12 cellular contexts compared by ENCODE assay signal in the genomic region with DNA sequence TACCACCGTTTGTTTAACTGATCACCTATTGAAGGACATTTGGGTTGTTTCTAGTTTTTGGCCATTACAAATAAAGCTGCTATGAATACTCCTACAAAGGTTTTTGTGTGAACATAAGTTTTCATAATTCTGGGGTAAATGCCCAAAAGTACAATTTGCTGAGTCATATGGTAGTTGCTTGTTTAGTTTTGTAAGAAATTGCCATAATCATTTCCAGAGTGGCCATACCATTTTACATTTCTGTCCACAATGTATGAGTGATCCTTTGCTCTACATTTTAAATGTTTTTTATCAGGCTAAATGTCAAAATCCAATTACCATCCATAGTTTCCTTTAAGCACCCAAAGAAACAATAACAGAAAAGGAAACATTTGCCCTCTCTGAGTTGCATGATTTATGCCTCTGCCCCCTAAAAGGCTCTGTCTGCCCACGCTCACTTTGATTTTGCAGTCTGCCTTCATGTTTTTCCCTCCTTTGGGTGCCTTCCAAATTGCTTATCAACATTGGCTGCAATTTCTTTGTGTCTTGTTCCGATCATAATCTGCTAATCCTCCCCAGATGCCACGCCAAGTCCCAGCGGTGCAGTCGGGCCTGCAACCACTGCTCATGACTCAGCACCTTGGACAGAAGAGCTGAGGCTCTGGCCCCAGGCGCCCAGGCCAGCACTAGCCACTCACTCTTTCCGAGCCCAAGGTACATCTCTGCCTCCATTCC.
DNase-seq lines count a peak whose midpoint lies in the region; ATAC-seq and TF ChIP-seq lines count a peak whose summit lies in the region.
"Had no signal": no experiment of that assay in that cellular context is flagged by ENCODE, and none has a peak within 500 bp of the region (broad histone marks: within the 10 kb centered on the region; RNA-seq: fewer than 3 reads in every experiment).

No MANE protein-coding gene starts in this region.

- H3K27me3 ChIP-seq in skeletal muscle satellite cell (ENCODE audit: control insufficient read depth, insufficient read depth, low read length) (no peaks in the 10 kb centered on the region), H7 (ENCODE audit: control insufficient read depth, insufficient read depth, low read length) (no peaks in the 10 kb centered on the region)

- H3K9me3 ChIP-seq in skeletal muscle satellite cell (replicated peaks; ENCODE audit: low read length) = peaks cover 4% of the 10 kb centered on the region

- H3K9ac ChIP-seq in skeletal muscle satellite cell (ENCODE audit: low read depth, low read length) = no peak overlapping the region

- H3K4me2 ChIP-seq in skeletal muscle satellite cell (ENCODE audit: low read length) = peak overlapping the region; percentile 39

- peak; percentile 96 for ATAC-seq in SK-N-SH treated with all-trans-retinoic acid at 6 μM for 48 hours
- ATAC-seq: T-cell had no signal

- DNase-seq in GM03348 (ENCODE audit: low spot score) = peak; percentile 79
- DNase-seq in glomerular visceral epithelial cell (ENCODE audit: extremely low spot score) = peak; percentile 89
- DNase-seq in NCI-H2029 treated with DMSO at 0.1 percent for 48 hours (lab: John Stamatoyannopoulos, UW) = no peak
- no peak for DNase-seq in HuH-7.5 (ENCODE audit: low spot score)
- no peak for DNase-seq in stimulated activated CD4-positive, alpha-beta T cell treated with anti-CD3 and anti-CD28 coated beads, Interleukin-4, amount 100 ng/mL, for 1 hour
- no peak for DNase-seq in H7
- DNase-seq: activated naive CD4-positive, alpha-beta T cell; hypothalamus; T-cell had no signal

- H3K4me1 ChIP-seq in skeletal muscle satellite cell (ENCODE audit: control insufficient read depth, insufficient read depth, low read length) = peaks cover 46% of the 10 kb centered on the region

- H3K4me3 ChIP-seq in skeletal muscle satellite cell (ENCODE audit: low read length) (no peak overlapping the region), H7 (ENCODE audit: insufficient read depth, low read depth, low read length) (no peak overlapping the region)
- H3K4me3 ChIP-seq: skin epidermis had no signal

- H3K36me3 ChIP-seq in skeletal muscle satellite cell (ENCODE audit: insufficient read depth, low read length) (no peaks in the 10 kb centered on the region), H7 (replicated peaks; ENCODE audit: control insufficient read depth, insufficient read depth, low read length) (no peaks in the 10 kb centered on the region)

TF ChIP-seq in SK-N-SH treated with all-trans-retinoic acid at 6 μM for 48 hours, 23 proteins besides CTCF, POLR2A, EP300 and RAD21 (continues in another document):
- peak; percentile 22; the same call in 1 of the 2 replicates for TF ChIP-seq CSDC2 (CRISPR knock-in tag; IDR thresholded peaks at IDR 0.05)
- no peak for TF ChIP-seq ZC3H10 (CRISPR knock-in tag; IDR thresholded peaks at IDR 0.05)
- peak; percentile 98 for TF ChIP-seq TSHZ2 (CRISPR knock-in tag; IDR thresholded peaks at IDR 0.05)
- TF ChIP-seq RARB (CRISPR knock-in tag; IDR thresholded peaks at IDR 0.05) = no peak
- TF ChIP-seq PPARA (CRISPR knock-in tag; IDR thresholded peaks at IDR 0.05; ENCODE audit: borderline replicate concordance) = no peak
- TF ChIP-seq TCF4 (CRISPR knock-in tag; IDR thresholded peaks at IDR 0.05; ENCODE audit: borderline replicate concordance) = peak; percentile 99
- TF ChIP-seq ZNF70 (CRISPR knock-in tag; IDR thresholded peaks at IDR 0.05) = no peak; the same call in 1 of the 2 replicates
- peak; percentile 99 for TF ChIP-seq ISL1 (CRISPR knock-in tag; IDR thresholded peaks at IDR 0.05)
- TF ChIP-seq TOX (CRISPR knock-in tag; IDR thresholded peaks at IDR 0.05; ENCODE audit: borderline replicate concordance) = no peak
- TF ChIP-seq ARNTL (CRISPR knock-in tag; IDR thresholded peaks at IDR 0.05; ENCODE audit: borderline replicate concordance, low read depth) = no peak
- TF ChIP-seq GLIS3 (CRISPR knock-in tag; IDR thresholded peaks at IDR 0.05) = peak; percentile 21
- TF ChIP-seq, protein P1, sequence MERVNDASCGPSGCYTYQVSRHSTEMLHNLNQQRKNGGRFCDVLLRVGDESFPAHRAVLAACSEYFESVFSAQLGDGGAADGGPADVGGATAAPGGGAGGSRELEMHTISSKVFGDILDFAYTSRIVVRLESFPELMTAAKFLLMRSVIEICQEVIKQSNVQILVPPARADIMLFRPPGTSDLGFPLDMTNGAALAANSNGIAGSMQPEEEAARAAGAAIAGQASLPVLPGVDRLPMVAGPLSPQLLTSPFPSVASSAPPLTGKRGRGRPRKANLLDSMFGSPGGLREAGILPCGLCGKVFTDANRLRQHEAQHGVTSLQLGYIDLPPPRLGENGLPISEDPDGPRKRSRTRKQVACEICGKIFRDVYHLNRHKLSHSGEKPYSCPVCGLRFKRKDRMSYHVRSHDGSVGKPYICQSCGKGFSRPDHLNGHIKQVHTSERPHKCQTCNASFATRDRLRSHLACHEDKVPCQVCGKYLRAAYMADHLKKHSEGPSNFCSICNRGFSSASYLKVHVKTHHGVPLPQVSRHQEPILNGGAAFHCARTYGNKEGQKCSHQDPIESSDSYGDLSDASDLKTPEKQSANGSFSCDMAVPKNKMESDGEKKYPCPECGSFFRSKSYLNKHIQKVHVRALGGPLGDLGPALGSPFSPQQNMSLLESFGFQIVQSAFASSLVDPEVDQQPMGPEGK (CRISPR knock-in tag; IDR thresholded peaks at IDR 0.05; ENCODE audit: borderline replicate concordance) = peak; percentile 30; the same call in 1 of the 2 replicates
- TF ChIP-seq ESRRG (CRISPR knock-in tag; IDR thresholded peaks at IDR 0.05) = peak; percentile 41; the same call in 1 of the 2 replicates
- peak; percentile 37 for TF ChIP-seq ZNF8 (CRISPR knock-in tag; IDR thresholded peaks at IDR 0.05)
- no peak for TF ChIP-seq OSR1 (CRISPR knock-in tag; IDR thresholded peaks at IDR 0.05)
- peak; percentile 99; the same call in 1 of the 2 replicates for TF ChIP-seq BACH2 (CRISPR knock-in tag; IDR thresholded peaks at IDR 0.05; ENCODE audit: borderline replicate concordance)
- peak; percentile 64; the same call in 1 of the 2 replicates for TF ChIP-seq ZFP3 (CRISPR knock-in tag; IDR thresholded peaks at IDR 0.05)
- TF ChIP-seq SNAI2 (CRISPR knock-in tag; IDR thresholded peaks at IDR 0.05) = peak; percentile 94
- TF ChIP-seq POU6F1 (CRISPR knock-in tag; IDR thresholded peaks at IDR 0.05; ENCODE audit: borderline replicate concordance, low read depth) = no peak; the same call in 1 of the 2 replicates
- no peak; the same call in 1 of the 2 replicates for TF ChIP-seq ZFP30 (CRISPR knock-in tag; IDR thresholded peaks at IDR 0.05)
- TF ChIP-seq CREB5 (CRISPR knock-in tag; IDR thresholded peaks at IDR 0.05; ENCODE audit: low read depth) = peak; percentile 80
- no peak for TF ChIP-seq ZNF565 (CRISPR knock-in tag; conservative IDR thresholded peaks at IDR 0.05; ENCODE audit: low read depth)

Comparison
In these comparisons a context has a peak if more than half of its experiments do, and no peak if none do; other contexts are left out.
1. DNase-seq: peak in GM03348 (single experiment) and glomerular visceral epithelial cell (single experiment); none in NCI-H2029 treated with DMSO at 0.1 percent for 48 hours (single experiment), HuH-7.5 (single experiment), stimulated activated CD4-positive, alpha-beta T cell treated with anti-CD3 and anti-CD28 coated beads, Interleukin-4, amount 100 ng/mL, for 1 hour (single experiment) and H7 (single experiment).